Comparison of ENCODE assay signal across 8 cellular contexts in genomic region chr7:140175221-140176218, GRCh38. TPM values are rescaled to one million over a fixed set of nuclear protein-coding genes. Genes with fewer than 3 reads are reported as not detected.
DNase-seq lines count a peak whose midpoint lies in the region; ATAC-seq and TF ChIP-seq lines count a peak whose summit lies in the region.

No MANE protein-coding gene starts in this region.

- H3K4me1 ChIP-seq in adipocyte (ENCODE audit: control insufficient read depth, insufficient read depth, low read length) (peaks cover 11% of the 10 kb centered on the region), parathyroid adenoma (no peaks in the 10 kb centered on the region), tibial nerve (peaks cover 0 to 36% (median 9%) of the 10 kb centered on the region in 4 donors)

- TF ChIP-seq POLR2A in tibial nerve (IDR thresholded peaks at IDR 0.05): peak; percentile 78 to 85

- H3K79me2 ChIP-seq in parathyroid adenoma: peaks cover 5% of the 10 kb centered on the region

- H2AFZ ChIP-seq in parathyroid adenoma: peak overlapping the region; percentile 81

- peak; percentile 40 for ATAC-seq in HG02798 (IDR thresholded peaks at IDR 0.05; ENCODE audit: poor library complexity, unreplicated experiment)

- H3K9ac ChIP-seq in adipocyte (ENCODE audit: low read length) (peak overlapping the region; percentile 91), parathyroid adenoma (peak overlapping the region; percentile 61)

- H3K36me3 ChIP-seq in adipocyte (ENCODE audit: control insufficient read depth, insufficient read depth, low read length, severe bottlenecking) (no peaks in the 10 kb centered on the region), parathyroid adenoma (ENCODE audit: control insufficient read depth, insufficient read depth, low read length) (no peaks in the 10 kb centered on the region), tibial nerve (no peaks in the 10 kb centered on the region)

- H3K27me3 ChIP-seq in adipocyte (replicated peaks; ENCODE audit: control insufficient read depth, insufficient read depth, low read length): no peaks in the 10 kb centered on the region
- no peaks in the 10 kb centered on the region for H3K27me3 ChIP-seq in parathyroid adenoma (ENCODE audit: control insufficient read depth, insufficient read depth, low read length)
- no peaks in the 10 kb centered on the region for H3K27me3 ChIP-seq in tibial nerve

- H3K27ac ChIP-seq in parathyroid adenoma: peak overlapping the region; percentile 89
- peak overlapping the region; percentile 95 to 100 (median 99) for H3K27ac ChIP-seq in tibial nerve

- peak; percentile 94 for DNase-seq in GM12864 (ENCODE audit: low read depth)
- peak; percentile 95 for DNase-seq in NCI-H1417 treated with DMSO at 0.1 percent for 48 hours (lab: John Stamatoyannopoulos, UW)
- peak; percentile 78 to 89 for DNase-seq in SW 1271 (lab: John Stamatoyannopoulos, UW)
- peak; percentile 97 for DNase-seq in adipocyte (ENCODE audit: low read depth)
- DNase-seq in cardiac septum (ENCODE audit: low spot score): peak; percentile 95
- DNase-seq in tibial nerve (ENCODE audit: low spot score in 2 of 2): peak; percentile 90 to 94

- TF ChIP-seq CTCF in GM12864 (IDR thresholded peaks at IDR 0.05; ENCODE audit: low read depth, low read length, missing control alignments) (peak; percentile 77), parathyroid adenoma (IDR thresholded peaks at IDR 0.05) (peak; percentile 84), tibial nerve (IDR thresholded peaks at IDR 0.05) (peak; percentile 69 to 89 (median 85))

- H3K9me3 ChIP-seq in adipocyte (ENCODE audit: control insufficient read depth, low read length) (no peaks in the 10 kb centered on the region), parathyroid adenoma (ENCODE audit: control insufficient read depth, low read length) (no peaks in the 10 kb centered on the region), tibial nerve (no peaks in the 10 kb centered on the region)

- TF ChIP-seq EP300 in tibial nerve (IDR thresholded peaks at IDR 0.05): peak in 1 of 2 donors; percentile 95

- WGBS in tibial nerve, 2 donors: 0 to 1% methylated on average over 20 to 31 of the region's 83 CpGs

- intact Hi-C loops in cardiac septum (cut with DNase I): loop anchor here (5.0 kb wide), 4 partner anchors 52 to 833 kb away; partner anchors contain the start of gene FMC1

- H3K4me3 ChIP-seq in GM12864 (ENCODE audit: low read depth, low read length) (peak overlapping the region; percentile 57), adipocyte (ENCODE audit: low read length) (peak overlapping the region; percentile 86), parathyroid adenoma (ENCODE audit: low read depth, low read length) (peak overlapping the region; percentile 67), tibial nerve (peak overlapping the region; percentile 81 to 96 (median 88))

- H3K4me2 ChIP-seq in parathyroid adenoma (ENCODE audit: low read length): peak overlapping the region; percentile 91

RNA-seq across cellular contexts. Expression of gene KDM7A, which starts 1.3 kb away (rescaled TPM):
- total RNA-seq in cardiac septum: 11.8 TPM
- total RNA-seq in tibial nerve: 10 to 100 TPM; 15.3 to 34.5 (median 23.2) TPM

Comparison
In these comparisons a context has a peak if more than half of its experiments do, and no peak if none do; other contexts are left out.
1. Peak in every context shown above with its lines: DNase-seq, ATAC-seq, H3K4me3 ChIP-seq and H3K27ac ChIP-seq.